Comparison of ENCODE assay signal across 31 cellular contexts in genomic region chr15:70038730-70039392, GRCh38.
"Had no signal": no experiment of that assay in that cellular context is flagged by ENCODE, and none has a peak within 500 bp of the region (broad histone marks: within the 10 kb centered on the region; RNA-seq: fewer than 3 reads in every experiment).

No MANE protein-coding gene starts in this region.

- H3K4me1 ChIP-seq: gastrocnemius medialis, prostate gland, sigmoid colon, upper lobe of left lung had no signal

- H3K9me3 Mint-ChIP-seq: activated T-helper 1 cell treated with anti-CD3 and anti-CD28 coated beads, Interleukin-12 subunit alpha, Interleukin-12 subunit beta, Interleukin-2, Interleukin-4 antibody, amounts not matched to agents 30 ng/mL and 10 ng/mL and 1 ng/mL, durations not matched to agents 14 hours and 24 hours and 36 hours; effector memory CD8-positive, alpha-beta T cell; mesothelial cell of epicardium; nephron progenitor cell; stimulated activated naive CD8-positive, alpha-beta T cell treated with anti-CD3 and anti-CD28 coated beads, Interleukin-15, amount 100 ng/mL, for 72 hours; T-helper 2 cell treated with Interferon-gamma antibody and Interleukin-4, amounts not matched to agents 5 μg/mL and 100 μg/mL, for 36 hours had no signal

- H3K4me3 Mint-ChIP-seq: activated T-helper 1 cell treated with anti-CD3 and anti-CD28 coated beads, Interleukin-12 subunit alpha, Interleukin-12 subunit beta, Interleukin-2, Interleukin-4 antibody, amounts not matched to agents 30 ng/mL and 10 ng/mL and 1 ng/mL, durations not matched to agents 14 hours and 24 hours and 36 hours; brain; effector memory CD8-positive, alpha-beta T cell; mesothelial cell of epicardium; naive B cell; nephron progenitor cell; stimulated activated naive CD8-positive, alpha-beta T cell treated with anti-CD3 and anti-CD28 coated beads, Interleukin-15, amount 100 ng/mL, for 72 hours; T-helper 2 cell treated with Interferon-gamma antibody and Interleukin-4, amounts not matched to agents 5 μg/mL and 100 μg/mL, for 36 hours had no signal

- DNase-seq: activated CD4-positive, alpha-beta T cell treated with anti-CD3 and anti-CD28 coated beads for 4 hours; activated CD4-positive, alpha-beta T cell treated with anti-CD3 and anti-CD28 coated beads, Interleukin-2, amount 50 U/mL, for 4 hours; activated effector memory CD4-positive, alpha-beta T cell treated with anti-CD3 and anti-CD28 coated beads, Interleukin-2, amount 50 U/mL, for 16 hours; activated naive CD4-positive, alpha-beta T cell treated with anti-CD3 and anti-CD28 coated beads, Interleukin-2, amount 50 U/mL, for 16 hours; activated T-cell treated with anti-CD3 and anti-CD28 coated beads for 4 hours; aorta; cortex of kidney; effector memory CD8-positive, alpha-beta T cell; erythroblast; gastrocnemius medialis; islet precursor cell; left cardiac atrium; left ventricle myocardium superior; mammary epithelial cell; naive B cell; nephron progenitor cell; ovary; retina; sigmoid colon; stimulated activated naive CD8-positive, alpha-beta T cell treated with anti-CD3 and anti-CD28 coated beads, Interleukin-15, amount 100 ng/mL, for 72 hours; substantia nigra; T-helper 1 cell; upper lobe of left lung had no signal

- H3K27ac ChIP-seq: cardiac muscle cell, gastrocnemius medialis, hepatocyte, neutrophil, ovary, prostate gland, sigmoid colon, upper lobe of left lung had no signal

- ATAC-seq: effector memory CD8-positive, alpha-beta T cell; gastrocnemius medialis; left cardiac atrium; left ventricle myocardium superior; stimulated activated naive CD8-positive, alpha-beta T cell treated with anti-CD3 and anti-CD28 coated beads, Interleukin-15, amount 100 ng/mL, for 72 hours had no signal

- H3K4me3 ChIP-seq: cardiac muscle cell, gastrocnemius medialis, hepatocyte, ovary, prostate gland, sigmoid colon, upper lobe of left lung had no signal

- H3K9me3 ChIP-seq: gastrocnemius medialis, neutrophil, ovary, prostate gland, sigmoid colon, upper lobe of left lung had no signal

- H3K27ac Mint-ChIP-seq: activated T-helper 1 cell treated with anti-CD3 and anti-CD28 coated beads, Interleukin-12 subunit alpha, Interleukin-12 subunit beta, Interleukin-2, Interleukin-4 antibody, amounts not matched to agents 30 ng/mL and 10 ng/mL and 1 ng/mL, durations not matched to agents 14 hours and 24 hours and 36 hours; brain; effector memory CD8-positive, alpha-beta T cell; mesothelial cell of epicardium; nephron progenitor cell; stimulated activated naive CD8-positive, alpha-beta T cell treated with anti-CD3 and anti-CD28 coated beads, Interleukin-15, amount 100 ng/mL, for 72 hours; T-helper 2 cell treated with Interferon-gamma antibody and Interleukin-4, amounts not matched to agents 5 μg/mL and 100 μg/mL, for 36 hours had no signal

- H3K36me3 ChIP-seq: cardiac muscle cell, gastrocnemius medialis, ovary, prostate gland, sigmoid colon, upper lobe of left lung had no signal

- H3K27me3 Mint-ChIP-seq: effector memory CD8-positive, alpha-beta T cell; stimulated activated naive CD8-positive, alpha-beta T cell treated with anti-CD3 and anti-CD28 coated beads, Interleukin-15, amount 100 ng/mL, for 72 hours had no signal

- H3K4me1 Mint-ChIP-seq: stimulated activated naive CD8-positive, alpha-beta T cell treated with anti-CD3 and anti-CD28 coated beads, Interleukin-15, amount 100 ng/mL, for 72 hours had no signal
